ENCODE assay signal across 1 cellular context in genomic region chr10:1048732-1049424, GRCh38.
TF ChIP-seq lines count a peak whose summit lies in the region.

Gene IDI1, minus strand, starts transcription at chr10:1049119. Its CDS starts 116 bp downstream, at chr10:1049003.

TF ChIP-seq in HEK293, 187 proteins besides CTCF, POLR2A, EP300 and RAD21 (continued from another document):
- 0 out of 2 replicates have a peak, but pooled peaks have one; percentile 10 for TF ChIP-seq PRDM4 (tag by site-specific recombination; IDR thresholded peaks at IDR 0.05)
- peak; percentile 61 for TF ChIP-seq ZFP69B (tag by site-specific recombination; IDR thresholded peaks at IDR 0.05)
- TF ChIP-seq ZSCAN30 (tag by site-specific recombination; IDR thresholded peaks at IDR 0.05): peak; percentile 84
- TF ChIP-seq ZNF747 (tag by site-specific recombination; IDR thresholded peaks at IDR 0.05): no peak
- peak; percentile 89 for TF ChIP-seq ZNF501 (tag by site-specific recombination; IDR thresholded peaks at IDR 0.05)
- peak; percentile 93 for TF ChIP-seq KLF10 (tag by site-specific recombination; IDR thresholded peaks at IDR 0.05)
- TF ChIP-seq ZNF335 (tag by site-specific recombination; conservative IDR thresholded peaks at IDR 0.05): peak; percentile 78; the same call in 1 of the 2 replicates
- TF ChIP-seq GLIS2 (tag by site-specific recombination; IDR thresholded peaks at IDR 0.05): peak; percentile 96
- peak; percentile 76; the same call in 1 of the 2 replicates for TF ChIP-seq OVOL3 (tag by site-specific recombination; IDR thresholded peaks at IDR 0.05)
- TF ChIP-seq ZNF341 (tag by site-specific recombination; IDR thresholded peaks at IDR 0.05; ENCODE audit: low read depth): peak; percentile 56
- TF ChIP-seq ZNF513 (tag by site-specific recombination; IDR thresholded peaks at IDR 0.05): no peak
- no peak for TF ChIP-seq ZNF132 (tag by site-specific recombination; IDR thresholded peaks at IDR 0.05; ENCODE audit: borderline replicate concordance)
- no peak for TF ChIP-seq ZNF549 (tag by site-specific recombination; IDR thresholded peaks at IDR 0.05)
- no peak; the same call in 1 of the 2 replicates for TF ChIP-seq GLI4 (tag by site-specific recombination; IDR thresholded peaks at IDR 0.05)
- TF ChIP-seq ZNF280C (tag by site-specific recombination; IDR thresholded peaks at IDR 0.05): no peak
- TF ChIP-seq ZIC2 (tag by site-specific recombination; IDR thresholded peaks at IDR 0.05): 0 out of 2 replicates have a peak, but pooled peaks have one; percentile 2
- peak; percentile 42; the same call in 1 of the 2 replicates for TF ChIP-seq ZNF76 (tag by site-specific recombination; IDR thresholded peaks at IDR 0.05; ENCODE audit: borderline replicate concordance, low read depth)
- TF ChIP-seq ZNF843 (tag by site-specific recombination; IDR thresholded peaks at IDR 0.05): peak; percentile 65; the same call in 1 of the 2 replicates
- no peak for TF ChIP-seq ZNF585B (tag by site-specific recombination; IDR thresholded peaks at IDR 0.05)
- TF ChIP-seq SP7 (tag by site-specific recombination; IDR thresholded peaks at IDR 0.05): peak; percentile 80
- no peak for TF ChIP-seq ZNF658 (tag by site-specific recombination; IDR thresholded peaks at IDR 0.05)
- peak; percentile 82; the same call in 1 of the 2 replicates for TF ChIP-seq ZBTB20 (tag by site-specific recombination; IDR thresholded peaks at IDR 0.05)
- TF ChIP-seq ZNF148 (tag by site-specific recombination; IDR thresholded peaks at IDR 0.05; ENCODE audit: borderline replicate concordance): no peak
- TF ChIP-seq HOXC10 (CRISPR knock-in tag; IDR thresholded peaks at IDR 0.05): no peak
- TF ChIP-seq PATZ1 (tag by site-specific recombination; IDR thresholded peaks at IDR 0.05): peak; percentile 94
- TF ChIP-seq MYNN (tag by site-specific recombination; IDR thresholded peaks at IDR 0.05; ENCODE audit: borderline replicate concordance): no peak
- TF ChIP-seq ZNF391 (tag by site-specific recombination; IDR thresholded peaks at IDR 0.05; ENCODE audit: borderline replicate concordance, low read depth): 0 out of 2 replicates have a peak, but pooled peaks have one; percentile 54
- no peak; the same call in 1 of the 2 replicates for TF ChIP-seq KLF8 (tag by site-specific recombination; IDR thresholded peaks at IDR 0.05)
- peak; percentile 97 for TF ChIP-seq ZNF629 (tag by site-specific recombination; IDR thresholded peaks at IDR 0.05)
- no peak for TF ChIP-seq ZNF677 (tag by site-specific recombination; IDR thresholded peaks at IDR 0.05)
- TF ChIP-seq ZBTB17 (tag by site-specific recombination; IDR thresholded peaks at IDR 0.05): peak; percentile 77
- peak; percentile 29; the same call in 1 of the 2 replicates for TF ChIP-seq ZNF600 (tag by site-specific recombination; IDR thresholded peaks at IDR 0.05)
- no peak for TF ChIP-seq ZNF169 (tag by site-specific recombination; IDR thresholded peaks at IDR 0.05)
- TF ChIP-seq ZNF830 (tag by site-specific recombination; IDR thresholded peaks at IDR 0.05; ENCODE audit: low read depth): no peak
- no peak; the same call in 1 of the 2 replicates for TF ChIP-seq FEZF1 (tag by site-specific recombination; IDR thresholded peaks at IDR 0.05)
- 0 out of 2 replicates have a peak, but pooled peaks have one; percentile 27 for TF ChIP-seq ZFP37 (tag by site-specific recombination; IDR thresholded peaks at IDR 0.05)
- no peak for TF ChIP-seq ZNF280D (tag by site-specific recombination; IDR thresholded peaks at IDR 0.05)
- TF ChIP-seq ZNF175 (tag by site-specific recombination; IDR thresholded peaks at IDR 0.05): no peak
- TF ChIP-seq YY1 (tag by site-specific recombination; IDR thresholded peaks at IDR 0.05): no peak; the same call in 1 of the 2 replicates
- TF ChIP-seq ZBTB21 (tag by site-specific recombination; IDR thresholded peaks at IDR 0.05): peak; percentile 85
